Comparison of ENCODE assay signal across 11 cellular contexts in genomic region chr4:926538-926937, GRCh38. TPM values are rescaled to one million over a fixed set of nuclear protein-coding genes. Genes with fewer than 3 reads are reported as not detected.
DNase-seq lines count a peak whose midpoint lies in the region; ATAC-seq and TF ChIP-seq lines count a peak whose summit lies in the region.
"Had no signal": no experiment of that assay in that cellular context is flagged by ENCODE, and none has a peak within 500 bp of the region (broad histone marks: within the 10 kb centered on the region; RNA-seq: fewer than 3 reads in every experiment).

No MANE protein-coding gene starts in this region.

- no peaks in the 10 kb centered on the region for H3K36me3 ChIP-seq in Peyer's patch
- H3K36me3 ChIP-seq in spleen = peaks cover 0 to 32% (median 0%) of the 10 kb centered on the region in 6 donors

- H3K9me3 ChIP-seq in Peyer's patch = no peaks in the 10 kb centered on the region
- no peaks in the 10 kb centered on the region for H3K9me3 ChIP-seq in spleen

- DNase-seq in NCI-H82 (lab: John Stamatoyannopoulos, UW) (peak; percentile 15), NCI-H82 treated with DMSO at 0.1 percent for 48 hours (lab: John Stamatoyannopoulos, UW; ENCODE audit: unreplicated experiment) (no peak), Peyer's patch (peak in 2 of 3 donors; percentile 60 to 62), fibroblast of the aortic adventitia (ENCODE audit: low read depth) (peak; percentile 10), spleen (peak; percentile 58), amygdala (lab: John Stamatoyannopoulos, UW) (no peak), amniotic stem cell (lab: John Stamatoyannopoulos, UW) (no peak)
- DNase-seq: NCI-H1048, retina had no signal

- no peak overlapping the region for H3K4me3 ChIP-seq in Peyer's patch
- no peak overlapping the region for H3K4me3 ChIP-seq in fibroblast of the aortic adventitia (ENCODE audit: low read depth, low read length)
- no peak overlapping the region for H3K4me3 ChIP-seq in spleen
- H3K4me3 ChIP-seq: BLaER1 had no signal

- H3K27me3 ChIP-seq in Peyer's patch (no peaks in the 10 kb centered on the region), spleen (replicated peaks in 1 of 7) (no peaks in the 10 kb centered on the region)
- H3K27me3 ChIP-seq: BLaER1 had no signal

- peak in 4 of 6 experiments; percentile 27 to 49 (median 34) for TF ChIP-seq CTCF in Peyer's patch (IDR thresholded peaks at IDR 0.05)
- TF ChIP-seq CTCF in fibroblast of the aortic adventitia (IDR thresholded peaks at IDR 0.05; ENCODE audit: insufficient read depth, low read length) = peak; percentile 47
- TF ChIP-seq CTCF in spleen (IDR thresholded peaks at IDR 0.05 in 8 of 11, conservative IDR thresholded peaks at IDR 0.05 in 3 of 11) = peak in 2 of 11 experiments; percentile 10 to 30

- no peak for TF ChIP-seq POLR2A in Peyer's patch (IDR thresholded peaks at IDR 0.05)
- TF ChIP-seq POLR2A in spleen (IDR thresholded peaks at IDR 0.05) = no peak

- H3K27ac ChIP-seq in Peyer's patch (no peak overlapping the region), spleen (no peak overlapping the region)

- H3K4me1 ChIP-seq in Peyer's patch (peaks cover 4 to 36% (median 12%) of the 10 kb centered on the region in 4 donors), spleen (peaks cover 44 to 92% (median 89%) of the 10 kb centered on the region in 6 donors)

- ATAC-seq in HG03457 (IDR thresholded peaks at IDR 0.05; ENCODE audit: unreplicated experiment) = no peak

- intact Hi-C loops in spleen (cut with DNase I; ENCODE audit: low total_unique reads) = no loop called here

- WGBS in spleen, 5 donors = 91 to 93% (median 92%) methylated on average over 8 to 17 of the region's 17 CpGs

RNA-seq across cellular contexts. Expression of gene GAK, which starts 5.6 kb away (rescaled TPM):
- total RNA-seq in Peyer's patch (100 to 1,000 TPM; 248 to 362 (median 351) TPM), fibroblast of the aortic adventitia (ENCODE audit: low replicate concordance) (49.4 and 66.9 TPM in 2 replicates), spleen (100 to 1,000 TPM; 154 to 212 (median 179) TPM)
- 100 to 1,000 TPM; 112 to 249 (median 203) TPM for polyA plus RNA-seq in spleen

RNA-seq across cellular contexts. Expression of gene TMEM175, which starts 5.7 kb away (rescaled TPM):
- total RNA-seq in Peyer's patch (100 to 1,000 TPM in 1 of 4 donors, 10 to 100 TPM in 3; 46.1 to 111 (median 56.6) TPM), fibroblast of the aortic adventitia (ENCODE audit: low replicate concordance) (5.6 and 13.8 TPM in 2 replicates), spleen (10 to 100 TPM; 38.2 to 76.8 (median 56.6) TPM)
- 10 to 100 TPM; 59.4 to 83.9 (median 78.6) TPM for polyA plus RNA-seq in spleen

RNA-seq across cellular contexts. Expression of gene DGKQ, which starts 46.8 kb away (rescaled TPM):
- 100 to 1,000 TPM in 2 of 4 donors, 10 to 100 TPM in 2; 32.2 to 119 (median 101) TPM for total RNA-seq in Peyer's patch
- total RNA-seq in fibroblast of the aortic adventitia (ENCODE audit: low replicate concordance) = 9.9 and 13.7 TPM in 2 replicates
- 10 to 100 TPM; 13.6 to 26.3 (median 17.0) TPM for total RNA-seq in spleen
- 10 to 100 TPM in 1 of 3 donors, 1 to 10 TPM in 2; 6.3 to 15.4 (median 9.3) TPM for polyA plus RNA-seq in spleen

Comparison
In these comparisons a context has a peak if more than half of its experiments do, and no peak if none do; other contexts are left out.
1. DNase-seq: peak in NCI-H82 (single experiment), Peyer's patch (2 of 3), fibroblast of the aortic adventitia (single experiment) and spleen (single experiment); none in NCI-H82 treated with DMSO at 0.1 percent for 48 hours (single experiment), amygdala (0 of 56) and amniotic stem cell (single experiment).